In genomic region chr12:119681139-119681538, GRCh38 we compare ENCODE assay signal across 18 cellular contexts. TPM values are rescaled to one million over a fixed set of nuclear protein-coding genes. Genes with fewer than 3 reads are reported as not detected.
A peak's percentile ranks its signal among the peaks of the same experiment; 100 is the strongest.
DNase-seq lines count a peak whose midpoint lies in the region; ATAC-seq and TF ChIP-seq lines count a peak whose summit lies in the region.
"Had no signal": no experiment of that assay in that cellular context is flagged by ENCODE, and none has a peak within 500 bp of the region (broad histone marks: within the 10 kb centered on the region; RNA-seq: fewer than 3 reads in every experiment).

No MANE protein-coding gene starts in this region.

- DNase-seq in GM23338 (ENCODE audit: low spot score) (no peak), WERI-Rb-1 (no peak), left lobe of liver (ENCODE audit: low spot score) (no peak), NOMO-1 (lab: John Stamatoyannopoulos, UW; ENCODE audit: unreplicated experiment in 2 of 2) (no peak), T-helper 2 cell (no peak), prostate gland (ENCODE audit: low spot score) (no peak), DMS 273 treated with DMSO at 0.1 percent for 48 hours (lab: John Stamatoyannopoulos, UW) (no peak)
- DNase-seq in stimulated activated effector memory CD8-positive, alpha-beta T cell treated with anti-CD3 and anti-CD28 coated beads, Interleukin-12 subunit alpha, Interleukin-12 subunit beta, amount 100 ng/mL, for 72 hours (ENCODE audit: low spot score in 2 of 2) = no peak
- DNase-seq: activated CD4-positive, CD25-positive, alpha-beta regulatory T cell; activated CD8-positive, alpha-beta memory T cell treated with anti-CD3 and anti-CD28 coated beads for 24 hours; COR-L47; NCI-H524 treated with DMSO at 0.1 percent for 48 hours; ovary; sigmoid colon; stimulated activated naive CD4-positive, alpha-beta T cell treated with Interleukin-2 at 50 U/mL for 16 hours; T-helper 1 cell; upper lobe of right lung had no signal

- TF ChIP-seq POLR2A in prostate gland (IDR thresholded peaks at IDR 0.05) = no peak

- WGBS in prostate gland = 71% methylated on average over 8 of the region's 8 CpGs

- H3K36me3 Mint-ChIP-seq in GM23338 (ENCODE audit: low read depth) = peaks cover 64% of the 10 kb centered on the region
- peaks cover 63% of the 10 kb centered on the region for H3K36me3 Mint-ChIP-seq in stimulated activated effector memory CD8-positive, alpha-beta T cell treated with anti-CD3 and anti-CD28 coated beads, Interleukin-12 subunit alpha, Interleukin-12 subunit beta, amount 100 ng/mL, for 72 hours

- no peak overlapping the region for H2AFZ ChIP-seq in GM23338

- ATAC-seq in GM23338 = no peak
- ATAC-seq in left lobe of liver = peak; percentile 12
- ATAC-seq in stimulated activated effector memory CD8-positive, alpha-beta T cell treated with anti-CD3 and anti-CD28 coated beads, Interleukin-12 subunit alpha, Interleukin-12 subunit beta, amount 100 ng/mL, for 72 hours = no peak
- ATAC-seq: upper lobe of right lung had no signal

- H3F3A ChIP-seq in GM23338 (replicated peaks; ENCODE audit: low read depth) = 0 out of 2 replicates have a peak, but pooled peaks cover 3% of the 10 kb centered on the region

- peaks cover 12% of the 10 kb centered on the region; the same call in 1 of the 2 replicates for H4K20me1 ChIP-seq in GM23338 (replicated peaks; ENCODE audit: insufficient read depth)

- peak overlapping the region; percentile 61; the same call in 1 of the 2 replicates for H3K27ac ChIP-seq in GM23338 (ENCODE audit: low read depth)
- peak overlapping the region; percentile 43 for H3K27ac ChIP-seq in WERI-Rb-1
- H3K27ac ChIP-seq in prostate gland = no peak overlapping the region
- H3K27ac ChIP-seq: esophagus muscularis mucosa, ovary, upper lobe of right lung had no signal

- H3K27me3 ChIP-seq in GM23338 (ENCODE audit: insufficient read depth) (no peaks in the 10 kb centered on the region), WERI-Rb-1 (ENCODE audit: insufficient read depth, low read depth, severe bottlenecking) (no peaks in the 10 kb centered on the region), prostate gland (replicated peaks; ENCODE audit: insufficient read depth) (no peaks in the 10 kb centered on the region)
- H3K27me3 ChIP-seq: esophagus muscularis mucosa, ovary, sigmoid colon, upper lobe of right lung had no signal

- no peaks in the 10 kb centered on the region for H3K79me2 ChIP-seq in GM23338 (replicated peaks; ENCODE audit: insufficient read depth)

- H3K9me3 ChIP-seq in WERI-Rb-1 (ENCODE audit: severe bottlenecking) (no peaks in the 10 kb centered on the region), prostate gland (no peaks in the 10 kb centered on the region)
- H3K9me3 ChIP-seq: esophagus muscularis mucosa, ovary, sigmoid colon, upper lobe of right lung had no signal

- H3K4me2 ChIP-seq in GM23338 = no peak overlapping the region

- H3K4me3 ChIP-seq in GM23338 (no peak overlapping the region), WERI-Rb-1 (ENCODE audit: low read depth, low read length) (no peak overlapping the region), prostate gland (no peak overlapping the region)
- H3K4me3 ChIP-seq: esophagus muscularis mucosa, ovary, sigmoid colon, upper lobe of right lung had no signal

- peaks cover 11% of the 10 kb centered on the region for H3K4me1 Mint-ChIP-seq in GM23338
- H3K4me1 Mint-ChIP-seq in stimulated activated effector memory CD8-positive, alpha-beta T cell treated with anti-CD3 and anti-CD28 coated beads, Interleukin-12 subunit alpha, Interleukin-12 subunit beta, amount 100 ng/mL, for 72 hours = peaks cover 9% of the 10 kb centered on the region

- no peak for TF ChIP-seq CTCF in GM23338 (conservative IDR thresholded peaks at IDR 0.05; ENCODE audit: low read depth in 2 of 2)
- no peak for TF ChIP-seq CTCF in WERI-Rb-1 (IDR thresholded peaks at IDR 0.05; ENCODE audit: low read depth, low read length)
- TF ChIP-seq CTCF in prostate gland (IDR thresholded peaks at IDR 0.05) = no peak

- intact Hi-C loops in prostate gland (cut with DNase I) = no loop called here

- no peak overlapping the region for H3K27ac Mint-ChIP-seq in GM23338
- H3K27ac Mint-ChIP-seq in stimulated activated effector memory CD8-positive, alpha-beta T cell treated with anti-CD3 and anti-CD28 coated beads, Interleukin-12 subunit alpha, Interleukin-12 subunit beta, amount 100 ng/mL, for 72 hours = peak overlapping the region; percentile 86

- no peaks in the 10 kb centered on the region for H3K9me3 Mint-ChIP-seq in GM23338
- no peaks in the 10 kb centered on the region for H3K9me3 Mint-ChIP-seq in stimulated activated effector memory CD8-positive, alpha-beta T cell treated with anti-CD3 and anti-CD28 coated beads, Interleukin-12 subunit alpha, Interleukin-12 subunit beta, amount 100 ng/mL, for 72 hours

- H3K4me1 ChIP-seq in GM23338 (ENCODE audit: insufficient read depth) = no peaks in the 10 kb centered on the region
- no peaks in the 10 kb centered on the region for H3K4me1 ChIP-seq in prostate gland (replicated peaks)
- H3K4me1 ChIP-seq: sigmoid colon had no signal

- peaks cover 2% of the 10 kb centered on the region for H3K27me3 Mint-ChIP-seq in GM23338 (ENCODE audit: insufficient read depth, low read depth, poor library complexity)

- H3K9me2 ChIP-seq in GM23338 (ENCODE audit: insufficient read depth) = 0 out of 2 replicates have a peak, but pooled peaks cover 4% of the 10 kb centered on the region

- H3K36me3 ChIP-seq in GM23338 (ENCODE audit: insufficient read depth) (peaks cover 35% of the 10 kb centered on the region), WERI-Rb-1 (peaks cover 64% of the 10 kb centered on the region), prostate gland (peaks cover 12 to 36% of the 10 kb centered on the region in 2 donors)
- H3K36me3 ChIP-seq: ovary had no signal

- H3K4me3 Mint-ChIP-seq in GM23338 = no peak overlapping the region
- H3K4me3 Mint-ChIP-seq in stimulated activated effector memory CD8-positive, alpha-beta T cell treated with anti-CD3 and anti-CD28 coated beads, Interleukin-12 subunit alpha, Interleukin-12 subunit beta, amount 100 ng/mL, for 72 hours = no peak overlapping the region

TF ChIP-seq in GM23338, 12 proteins besides CTCF, POLR2A, EP300 and RAD21 (continues in another document):
- TF ChIP-seq EZH2phosphoT487 (IDR thresholded peaks at IDR 0.05; ENCODE audit: unreplicated experiment) (no peak), POLR2AphosphoS5 (IDR thresholded peaks at IDR 0.05; ENCODE audit: low read depth) (no peak), ETS1 (IDR thresholded peaks at IDR 0.05) (no peak), EZH2 (IDR thresholded peaks at IDR 0.05; ENCODE audit: low read depth, unreplicated experiment) (no peak), ZNF331 (CRISPR knock-in tag; IDR thresholded peaks at IDR 0.05; ENCODE audit: low read depth) (no peak)

RNA-seq across cellular contexts. Expression of gene PRKAB1, which starts 13.2 kb away (rescaled TPM):
- 26.3 and 31.0 TPM in 2 replicates for total RNA-seq in GM23338 (2014; rRNA removed; shearing (Covaris generic))
- 13.1 and 16.3 TPM in 2 replicates for polyA plus RNA-seq in GM23338 (2016; fragmentation: Nextera tagmentation; extraction: Ambion mirVana)
- total RNA-seq in left lobe of liver (13.0 TPM), prostate gland (10 to 100 TPM; 17.3 to 36.7 TPM)

Comparison
In these comparisons a context has a peak if more than half of its experiments do, and no peak if none do; other contexts are left out.
1. H3K27ac ChIP-seq: peak in GM23338 (single experiment) and WERI-Rb-1 (single experiment); none in prostate gland (0 of 2).